ENCODE assay signal across 23 cellular contexts in the genomic region with DNA sequence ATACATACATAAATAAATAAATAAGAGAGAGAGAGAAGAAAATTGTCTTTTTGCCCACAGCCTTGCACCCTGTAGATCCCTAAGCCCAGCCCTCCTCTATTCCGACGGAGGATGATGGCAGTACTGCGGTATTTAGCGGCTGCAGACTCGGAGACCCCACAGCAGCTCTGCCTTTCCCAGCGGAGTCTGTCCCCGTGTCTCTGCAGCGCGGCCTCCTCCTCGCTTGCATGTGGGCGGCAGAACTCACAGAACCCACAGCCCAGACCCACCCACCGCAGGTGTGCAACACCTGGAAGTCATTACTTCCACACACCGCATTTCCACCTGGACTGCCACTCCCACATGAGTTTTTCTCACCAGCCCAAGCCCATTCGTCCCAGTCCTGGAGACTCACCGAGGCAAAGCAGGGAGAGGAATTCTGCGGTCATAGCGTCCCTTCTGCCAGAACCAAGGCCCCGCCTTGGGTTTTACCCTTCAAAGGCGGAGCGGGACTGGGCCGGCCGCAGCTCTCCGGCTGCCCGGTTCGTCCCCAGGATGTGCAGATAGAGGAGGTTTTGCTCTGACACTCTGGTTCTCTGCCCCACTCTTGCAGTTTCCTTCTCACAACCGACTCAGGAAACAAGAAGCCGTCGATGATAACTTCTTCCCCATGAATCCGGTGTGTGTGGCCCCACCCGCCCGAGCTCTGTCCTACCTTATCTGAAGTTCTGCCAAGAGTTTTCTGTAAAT. TPM values are rescaled to one million over a fixed set of nuclear protein-coding genes. Genes with fewer than 3 reads are reported as not detected.
"Had no signal": no experiment of that assay in that cellular context is flagged by ENCODE, and none has a peak within 500 bp of the region (broad histone marks: within the 10 kb centered on the region; RNA-seq: fewer than 3 reads in every experiment).

A gene with protein sequence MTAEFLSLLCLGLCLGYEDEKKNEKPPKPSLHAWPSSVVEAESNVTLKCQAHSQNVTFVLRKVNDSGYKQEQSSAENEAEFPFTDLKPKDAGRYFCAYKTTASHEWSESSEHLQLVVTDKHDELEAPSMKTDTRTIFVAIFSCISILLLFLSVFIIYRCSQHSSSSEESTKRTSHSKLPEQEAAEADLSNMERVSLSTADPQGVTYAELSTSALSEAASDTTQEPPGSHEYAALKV (minus strand): TSS at position 548 of the 729 bp plus-strand sequence. CDS start 120 bp downstream, at position 428.

- H3K27me3 ChIP-seq: right atrium auricular region, transverse colon had no signal

- H3K36me3 ChIP-seq: esophagus squamous epithelium, left lung, right atrium auricular region, transverse colon had no signal

- H3K4me3 ChIP-seq: coronary artery, esophagus squamous epithelium, right atrium auricular region, skin epidermis, transverse colon had no signal

- H3K9me3 ChIP-seq: esophagus squamous epithelium, left lung, right atrium auricular region, transverse colon had no signal

- H3K4me1 ChIP-seq: esophagus squamous epithelium, right atrium auricular region, transverse colon had no signal

- H3K27ac ChIP-seq: coronary artery, esophagus squamous epithelium, right atrium auricular region, skin epidermis, transverse colon, VCaP had no signal

- ATAC-seq: activated CD4-positive, alpha-beta T cell treated with anti-CD3 and anti-CD28 coated beads for 36 hours; activated T-cell treated with anti-CD3 and anti-CD28 coated beads, Interleukin-2, amount 50 U/mL, for 4 hours; naive thymus-derived CD8-positive, alpha-beta T cell had no signal

- FAIRE-seq: keratinocyte had no signal

- DNase-seq: activated CD4-positive, alpha-beta memory T cell treated with anti-CD3 and anti-CD28 coated beads, Interleukin-2, amount 10 ng/mL, durations not matched to agents 7 days and 5 days; activated CD4-positive, alpha-beta T cell treated with anti-CD3 and anti-CD28 coated beads for 36 hours; activated gamma-delta T cell treated with Interleukin-2 at 50 U/mL for 16 hours; activated T-cell treated with anti-CD3 and anti-CD28 coated beads, Interleukin-2, amount 50 U/mL, for 4 hours; amniotic stem cell; caudate nucleus; effector CD4-positive, alpha-beta T cell; esophagus squamous epithelium; hippocampal formation; naive thymus-derived CD8-positive, alpha-beta T cell; stimulated activated CD4-positive, alpha-beta T cell treated with anti-CD3 and anti-CD28 coated beads, Interleukin-4, amount 100 ng/mL, for 24 hours; stimulated activated naive CD4-positive, alpha-beta T cell treated with Interleukin-2 at 50 U/mL for 16 hours; SW 1271; transverse colon had no signal

RNA-seq across cellular contexts. Expression of the gene that starts here (rescaled TPM):
- total RNA-seq: activated CD4-positive, alpha-beta memory T cell treated with anti-CD3 and anti-CD28 coated beads, Interleukin-2, amount 10 ng/mL, durations not matched to agents 7 days and 5 days; activated CD4-positive, alpha-beta T cell treated with anti-CD3 and anti-CD28 coated beads for 36 hours; activated T-cell treated with anti-CD3 and anti-CD28 coated beads, Interleukin-2, amount 50 U/mL, for 4 hours; esophagus squamous epithelium; glomerular endothelial cell; mucosa of gallbladder; naive thymus-derived CD8-positive, alpha-beta T cell; progenitor cell of endocrine pancreas; right atrium auricular region; transverse colon had no signal
- polyA plus RNA-seq: keratinocyte; naive thymus-derived CD8-positive, alpha-beta T cell had no signal
